ENCODE assay signal across 8 cellular contexts in genomic region chr1:171484760-171485374, GRCh38.
A peak's percentile ranks its signal among the peaks of the same experiment; 100 is the strongest.
DNase-seq lines count a peak whose midpoint lies in the region; ATAC-seq and TF ChIP-seq lines count a peak whose summit lies in the region.

No MANE protein-coding gene starts in this region.

- H3K4me1 ChIP-seq in mucosa of rectum (ENCODE audit: control insufficient read depth in 2 of 2, insufficient read depth in 2 of 2, low read length in 2 of 2), result peaks cover 9 to 21% of the 10 kb centered on the region in 2 donors

- peak overlapping the region; percentile 93 for H3K4me3 ChIP-seq in choroid plexus epithelial cell (ENCODE audit: low read depth, low read length)
- H3K4me3 ChIP-seq in mucosa of rectum (ENCODE audit: low read length in 2 of 2), result peak overlapping the region; percentile 83 to 97

- H3K27ac ChIP-seq in mucosa of rectum (ENCODE audit: low read depth in 2 of 2, low read length in 2 of 2), result peak overlapping the region; percentile 97 to 100

- H3K9me3 ChIP-seq in mucosa of rectum (ENCODE audit: control insufficient read depth in 2 of 2, low read length in 2 of 2), result no peaks in the 10 kb centered on the region

- peak overlapping the region; percentile 98 to 100 for H3K9ac ChIP-seq in mucosa of rectum (ENCODE audit: low read depth in 1 of 2, low read length in 2 of 2)

- ATAC-seq in HG02571 (IDR thresholded peaks at IDR 0.05; ENCODE audit: unreplicated experiment), result peak; percentile 51

- H3K36me3 ChIP-seq in mucosa of rectum (ENCODE audit: control insufficient read depth in 2 of 2, insufficient read depth in 2 of 2, low read length in 2 of 2), result no peaks in the 10 kb centered on the region

- DNase-seq in NCI-H526 treated with DMSO at 0.1 percent for 48 hours (lab: John Stamatoyannopoulos, UW) (peak; percentile 74), NCI-H526 (lab: John Stamatoyannopoulos, UW) (no peak), NCI-H146 treated with DMSO at 0.1 percent for 48 hours (lab: John Stamatoyannopoulos, UW; ENCODE audit: unreplicated experiment) (peak; percentile 42), choroid plexus epithelial cell (ENCODE audit: low read depth) (no peak), cerebellar cortex (ENCODE audit: low spot score) (no peak), NCI-H2081 treated with DMSO at 0.1 percent for 48 hours (lab: John Stamatoyannopoulos, UW) (no peak)

- TF ChIP-seq CTCF in choroid plexus epithelial cell (conservative IDR thresholded peaks at IDR 0.05; ENCODE audit: low read depth, low read length), result no peak

- H3K27me3 ChIP-seq in mucosa of rectum (ENCODE audit: control insufficient read depth in 2 of 2, insufficient read depth in 2 of 2, low read length in 2 of 2), result no peaks in the 10 kb centered on the region

Comparison
In these comparisons a context has a peak if more than half of its experiments do, and no peak if none do; other contexts are left out.
1. DNase-seq: peak in NCI-H526 treated with DMSO at 0.1 percent for 48 hours (single experiment) and NCI-H146 treated with DMSO at 0.1 percent for 48 hours (single experiment); none in NCI-H526 (0 of 2), choroid plexus epithelial cell (single experiment), cerebellar cortex (single experiment) and NCI-H2081 treated with DMSO at 0.1 percent for 48 hours (single experiment).